In the genomic region with DNA sequence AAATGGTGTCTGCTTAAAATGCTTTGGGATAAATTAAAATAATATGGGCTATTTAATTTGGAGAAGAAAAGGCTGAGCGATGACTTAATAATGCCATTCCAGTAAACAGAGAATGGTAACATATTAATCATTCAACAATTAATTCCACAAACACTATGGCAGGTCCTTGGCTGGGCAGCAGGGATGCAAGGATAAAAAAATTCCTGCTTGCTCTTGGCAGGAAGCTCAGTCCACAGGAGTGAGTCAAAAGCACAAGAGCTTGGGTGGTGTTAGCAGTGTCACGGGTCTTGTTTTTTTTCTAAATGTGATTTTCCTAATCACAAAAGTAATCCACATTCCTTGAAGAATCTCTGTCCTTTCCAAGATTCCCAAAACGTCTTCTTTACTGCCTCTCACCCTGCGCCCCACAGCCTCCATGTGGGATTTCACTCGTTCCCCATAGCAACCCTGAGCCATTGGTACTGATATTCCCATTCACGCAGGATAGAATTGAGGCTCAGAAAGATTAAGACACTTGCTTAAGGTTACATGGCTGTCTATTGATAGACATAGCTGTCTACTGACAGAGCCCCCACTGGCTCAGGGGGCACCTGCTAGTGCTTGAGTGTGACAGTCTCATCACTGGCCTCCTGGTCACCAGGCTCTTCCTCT, we compare ENCODE assay signal across 14 cellular contexts.
DNase-seq lines count a peak whose midpoint lies in the region; ATAC-seq and TF ChIP-seq lines count a peak whose summit lies in the region.
"Had no signal": no experiment of that assay in that cellular context is flagged by ENCODE, and none has a peak within 500 bp of the region (broad histone marks: within the 10 kb centered on the region; RNA-seq: fewer than 3 reads in every experiment).

No MANE protein-coding gene starts in this region.

- H3K9ac ChIP-seq in MM.1S (ENCODE audit: low read length): no peak overlapping the region
- H3K9ac ChIP-seq: parathyroid adenoma had no signal

- H3K4me3 ChIP-seq in MG63 (no peak overlapping the region), MM.1S (ENCODE audit: low read length) (no peak overlapping the region)
- H3K4me3 ChIP-seq: A549 had no signal

- H3K36me3 ChIP-seq in MG63: peaks cover 3% of the 10 kb centered on the region; the same call in 1 of the 2 replicates
- H3K36me3 ChIP-seq in MM.1S (replicated peaks; ENCODE audit: insufficient read depth, low read length): no peaks in the 10 kb centered on the region

- no peak overlapping the region for H2AFZ ChIP-seq in MM.1S (ENCODE audit: low read length)
- H2AFZ ChIP-seq: parathyroid adenoma had no signal

- DNase-seq in A172 (ENCODE audit: low spot score) (peak; percentile 85), MG63 (peak; percentile 73), fibroblast of gingiva (ENCODE audit: low read depth) (peak; percentile 69), myocyte (ENCODE audit: low read depth) (peak; percentile 57), NCI-H69 (lab: John Stamatoyannopoulos, UW) (no peak), MM.1S (no peak)
- no peak for DNase-seq in effector CD4-positive, alpha-beta T cell
- DNase-seq: activated CD8-positive, alpha-beta memory T cell treated with anti-CD3 and anti-CD28 coated beads for 24 hours; amniotic stem cell; GDM1; SHP77 treated with DMSO at 0.1 percent for 48 hours had no signal

- H3K4me2 ChIP-seq in MM.1S (ENCODE audit: low read depth, low read length): no peak overlapping the region
- H3K4me2 ChIP-seq: A549 had no signal

- H3K27me3 ChIP-seq in MG63: no peaks in the 10 kb centered on the region
- H3K27me3 ChIP-seq in MM.1S (replicated peaks; ENCODE audit: insufficient read depth, low read length): no peaks in the 10 kb centered on the region

- no peaks in the 10 kb centered on the region for H3F3A ChIP-seq in MM.1S (ENCODE audit: insufficient read depth, low read length)

- no peaks in the 10 kb centered on the region for H3K9me3 ChIP-seq in MG63
- no peaks in the 10 kb centered on the region for H3K9me3 ChIP-seq in MM.1S (replicated peaks; ENCODE audit: insufficient read depth, low read length)
- H3K9me3 ChIP-seq: A549 had no signal

- no peak overlapping the region for H3K27ac ChIP-seq in MM.1S (ENCODE audit: low read length)
- H3K27ac ChIP-seq: A549, parathyroid adenoma had no signal

- no peak for TF ChIP-seq CTCF in MM.1S (IDR thresholded peaks at IDR 0.05; ENCODE audit: low read length)

- no peaks in the 10 kb centered on the region for H3K79me2 ChIP-seq in MM.1S (ENCODE audit: low read length)
- H3K79me2 ChIP-seq: parathyroid adenoma had no signal

- H3K4me1 ChIP-seq in MM.1S (ENCODE audit: low read length): no peaks in the 10 kb centered on the region
- H3K4me1 ChIP-seq: parathyroid adenoma had no signal

- ATAC-seq in GM19023 (IDR thresholded peaks at IDR 0.05; ENCODE audit: unreplicated experiment): no peak
- ATAC-seq: A549 had no signal

- H3K9me2 ChIP-seq in MM.1S (replicated peaks; ENCODE audit: insufficient read depth, low read length): no peaks in the 10 kb centered on the region

- H4K20me1 ChIP-seq in MM.1S (ENCODE audit: insufficient read depth, low read length): no peaks in the 10 kb centered on the region

Comparison
In these comparisons a context has a peak if more than half of its experiments do, and no peak if none do; other contexts are left out.
1. DNase-seq: peak in A172 (single experiment), MG63 (single experiment), fibroblast of gingiva (single experiment) and myocyte (single experiment); none in NCI-H69 (single experiment), MM.1S (single experiment) and effector CD4-positive, alpha-beta T cell (single experiment).